8 cellular contexts compared by ENCODE assay signal in the genomic region with DNA sequence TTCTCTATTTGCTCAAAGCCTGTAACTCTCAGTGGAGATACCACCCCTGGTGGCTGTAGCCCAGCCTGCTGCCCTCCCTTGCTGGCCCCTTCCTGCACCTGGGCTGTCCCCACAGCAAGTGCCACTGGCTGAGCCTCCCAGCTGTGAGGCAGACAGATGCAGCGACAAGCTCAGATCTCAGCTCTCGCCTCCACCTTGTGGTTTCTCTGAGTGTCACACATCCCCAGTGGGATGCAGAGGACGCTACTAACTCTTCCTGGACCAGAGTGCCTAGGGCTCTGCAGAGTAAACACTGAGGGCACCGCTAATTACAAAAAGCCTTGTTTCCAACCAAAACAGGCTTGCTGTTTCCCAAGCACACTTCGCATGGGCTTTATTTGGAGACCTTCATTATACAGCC. TPM values are rescaled to one million over a fixed set of nuclear protein-coding genes. Genes with fewer than 3 reads are reported as not detected.
DNase-seq lines count a peak whose midpoint lies in the region; ATAC-seq and TF ChIP-seq lines count a peak whose summit lies in the region.

No MANE protein-coding gene starts in this region.

- no peaks in the 10 kb centered on the region for H3K36me3 Mint-ChIP-seq in activated naive CD4-positive, alpha-beta T cell treated with anti-CD3 and anti-CD28 coated beads, Interleukin-2, amount 10 ng/mL, durations not matched to agents 7 days and 5 days
- no peaks in the 10 kb centered on the region for H3K36me3 Mint-ChIP-seq in natural killer cell treated with Interleukin-12 subunit alpha and Interleukin-12 subunit beta and Interleukin-15 and Interleukin-18, amount 100 ng/mL, for 72 hours

- H3K4me3 Mint-ChIP-seq in activated naive CD4-positive, alpha-beta T cell treated with anti-CD3 and anti-CD28 coated beads, Interleukin-2, amount 10 ng/mL, durations not matched to agents 7 days and 5 days: no peak overlapping the region
- H3K4me3 Mint-ChIP-seq in natural killer cell treated with Interleukin-12 subunit alpha and Interleukin-12 subunit beta and Interleukin-15 and Interleukin-18, amount 100 ng/mL, for 72 hours: no peak overlapping the region

- no peaks in the 10 kb centered on the region for H3K4me1 ChIP-seq in left ventricle myocardium inferior

- H3K27ac ChIP-seq in left ventricle myocardium inferior (replicated peaks): no peak overlapping the region

- H3K27ac Mint-ChIP-seq in activated naive CD4-positive, alpha-beta T cell treated with anti-CD3 and anti-CD28 coated beads, Interleukin-2, amount 10 ng/mL, durations not matched to agents 7 days and 5 days: no peak overlapping the region
- H3K27ac Mint-ChIP-seq in natural killer cell treated with Interleukin-12 subunit alpha and Interleukin-12 subunit beta and Interleukin-15 and Interleukin-18, amount 100 ng/mL, for 72 hours: peak overlapping the region in 1 of 2 donors; percentile 60

- peaks cover 13% of the 10 kb centered on the region for H3K27me3 Mint-ChIP-seq in activated naive CD4-positive, alpha-beta T cell treated with anti-CD3 and anti-CD28 coated beads, Interleukin-2, amount 10 ng/mL, durations not matched to agents 7 days and 5 days
- no peaks in the 10 kb centered on the region for H3K27me3 Mint-ChIP-seq in natural killer cell treated with Interleukin-12 subunit alpha and Interleukin-12 subunit beta and Interleukin-15 and Interleukin-18, amount 100 ng/mL, for 72 hours

- CTCF ChIA-PET in activated naive CD4-positive, alpha-beta T cell treated with anti-CD3 and anti-CD28 coated beads, Interleukin-2, amount 10 ng/mL, durations not matched to agents 7 days and 5 days (lab: Charles Lee): interaction anchor here (0.6 to 1.9 kb wide), 4 partner anchors 13 to 80 kb away, joined by 3 to 5 read pairs (median 4); no protein-coding TSS in a partner anchor

- no peak for TF ChIP-seq CTCF in left ventricle myocardium inferior (IDR thresholded peaks at IDR 0.05; ENCODE audit: borderline replicate concordance)

- H3K36me3 ChIP-seq in left ventricle myocardium inferior: no peaks in the 10 kb centered on the region

- peak; percentile 88 to 92 for ATAC-seq in natural killer cell treated with Interleukin-12 subunit alpha and Interleukin-12 subunit beta and Interleukin-15 and Interleukin-18, amount 100 ng/mL, for 72 hours
- ATAC-seq in GM21786 (IDR thresholded peaks at IDR 0.05; ENCODE audit: unreplicated experiment): no peak

- intact Hi-C loops in left ventricle myocardium inferior (cut with micrococcal nuclease): no loop called here

- H3K27me3 ChIP-seq in left ventricle myocardium inferior (ENCODE audit: low read depth): no peaks in the 10 kb centered on the region

- peak; percentile 34 for DNase-seq in NCI-H748 (lab: John Stamatoyannopoulos, UW; ENCODE audit: unreplicated experiment)
- DNase-seq in NCI-H748 treated with DMSO at 0.1 percent for 48 hours (lab: John Stamatoyannopoulos, UW): no peak
- DNase-seq in NCI-H1694 (lab: John Stamatoyannopoulos, UW): peak; percentile 65
- DNase-seq in activated naive CD4-positive, alpha-beta T cell treated with anti-CD3 and anti-CD28 coated beads, Interleukin-2, amount 10 ng/mL, durations not matched to agents 7 days and 5 days: peak; percentile 71
- DNase-seq in natural killer cell treated with Interleukin-12 subunit alpha and Interleukin-12 subunit beta and Interleukin-15 and Interleukin-18, amount 100 ng/mL, for 72 hours (ENCODE audit: low spot score): no peak
- DNase-seq in left ventricle myocardium inferior: no peak
- no peak for DNase-seq in effector CD4-positive, alpha-beta T cell

- H3K9me3 ChIP-seq in left ventricle myocardium inferior (replicated peaks): no peaks in the 10 kb centered on the region

- H3K9me3 Mint-ChIP-seq in activated naive CD4-positive, alpha-beta T cell treated with anti-CD3 and anti-CD28 coated beads, Interleukin-2, amount 10 ng/mL, durations not matched to agents 7 days and 5 days: no peaks in the 10 kb centered on the region
- no peaks in the 10 kb centered on the region for H3K9me3 Mint-ChIP-seq in natural killer cell treated with Interleukin-12 subunit alpha and Interleukin-12 subunit beta and Interleukin-15 and Interleukin-18, amount 100 ng/mL, for 72 hours

- no peak overlapping the region for H3K4me3 ChIP-seq in left ventricle myocardium inferior

- H3K4me1 Mint-ChIP-seq in activated naive CD4-positive, alpha-beta T cell treated with anti-CD3 and anti-CD28 coated beads, Interleukin-2, amount 10 ng/mL, durations not matched to agents 7 days and 5 days: peaks cover 9% of the 10 kb centered on the region
- peaks cover 21 to 26% of the 10 kb centered on the region in 2 donors for H3K4me1 Mint-ChIP-seq in natural killer cell treated with Interleukin-12 subunit alpha and Interleukin-12 subunit beta and Interleukin-15 and Interleukin-18, amount 100 ng/mL, for 72 hours (ENCODE audit: low read depth in 2 of 2)

RNA-seq across cellular contexts. Expression of a gene that starts 8.9 kb away (rescaled TPM):
- 10 to 100 TPM; 14.2 to 19.0 TPM for total RNA-seq in natural killer cell treated with Interleukin-12 subunit alpha and Interleukin-12 subunit beta and Interleukin-15 and Interleukin-18, amount 100 ng/mL, for 72 hours
- total RNA-seq in left ventricle myocardium inferior: 8.3 TPM

Comparison
In these comparisons a context has a peak if more than half of its experiments do, and no peak if none do; other contexts are left out.
1. DNase-seq: peak in NCI-H748 (single experiment), NCI-H1694 (single experiment) and activated naive CD4-positive, alpha-beta T cell treated with anti-CD3 and anti-CD28 coated beads, Interleukin-2, amount 10 ng/mL, durations not matched to agents 7 days and 5 days (single experiment); none in NCI-H748 treated with DMSO at 0.1 percent for 48 hours (single experiment), natural killer cell treated with Interleukin-12 subunit alpha and Interleukin-12 subunit beta and Interleukin-15 and Interleukin-18, amount 100 ng/mL, for 72 hours (single experiment), left ventricle myocardium inferior (single experiment) and effector CD4-positive, alpha-beta T cell (single experiment).